1 cellular context compared by ENCODE assay signal in genomic region chr17:79625706-79626105, GRCh38.
TF ChIP-seq lines count a peak whose summit lies in the region.

No MANE protein-coding gene starts in this region.

TF ChIP-seq in SK-N-SH, 30 proteins besides CTCF, POLR2A, EP300 and RAD21 (continued from another document):
- TF ChIP-seq REST (IDR thresholded peaks at IDR 0.05; ENCODE audit: low read depth, low read length) (no peak), GATA2 (CRISPR knock-in tag; IDR thresholded peaks at IDR 0.05) (no peak), SMC3 (IDR thresholded peaks at IDR 0.05; ENCODE audit: low read depth, low read length) (no peak), FOXJ3 (CRISPR knock-in tag; IDR thresholded peaks at IDR 0.05) (no peak), USF2 (IDR thresholded peaks at IDR 0.05; ENCODE audit: borderline replicate concordance, low read depth, low read length) (no peak), MAX (IDR thresholded peaks at IDR 0.05; ENCODE audit: low read depth) (no peak), MXI1 (IDR thresholded peaks at IDR 0.05; ENCODE audit: low read depth, low read length) (no peak), TEAD4 (IDR thresholded peaks at IDR 0.05; ENCODE audit: borderline replicate concordance, insufficient read depth) (no peak)
TF ChIP-seq in SK-N-SH: peak in this region for 0.
